ENCODE assay signal across 8 cellular contexts in the genomic region with DNA sequence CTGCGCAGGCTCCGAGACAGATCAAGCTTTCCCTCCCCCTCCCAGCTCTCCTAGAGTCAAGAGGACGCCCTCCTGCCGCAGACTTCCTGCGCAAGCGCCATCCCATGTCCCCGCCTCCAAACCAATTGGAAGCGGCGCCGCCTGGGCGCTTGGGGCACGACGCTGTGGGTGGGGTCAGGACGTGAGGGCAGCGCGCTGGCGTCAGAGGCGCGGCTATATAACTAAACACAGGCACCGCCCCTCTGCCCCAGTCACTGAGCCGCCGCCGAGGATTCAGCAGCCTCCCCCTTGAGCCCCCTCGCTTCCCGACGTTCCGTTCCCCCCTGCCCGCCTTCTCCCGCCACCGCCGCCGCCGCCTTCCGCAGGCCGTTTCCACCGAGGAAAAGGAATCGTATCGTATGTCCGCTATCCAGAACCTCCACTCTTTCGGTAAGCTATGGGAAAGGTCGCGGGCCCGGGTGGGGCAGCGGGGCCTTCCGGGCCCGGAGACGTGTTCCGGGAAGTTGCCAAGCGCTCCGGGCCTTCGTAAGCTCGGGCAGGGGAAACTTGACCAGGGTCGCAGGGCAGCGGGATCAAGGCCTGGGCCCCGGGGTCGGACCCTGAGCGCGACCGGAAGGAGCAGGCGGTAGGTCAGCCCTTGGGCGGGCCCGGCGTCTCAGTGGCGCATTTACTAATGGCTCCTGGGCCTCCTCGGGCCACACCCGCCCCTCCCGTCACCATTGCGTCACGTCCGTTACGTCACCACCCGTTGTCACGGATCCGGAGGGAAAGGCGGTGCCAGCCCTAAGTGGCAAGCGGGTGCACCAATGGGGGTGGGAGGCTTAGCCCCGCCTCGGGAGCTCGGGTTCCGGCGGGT. TPM values are rescaled to one million over a fixed set of nuclear protein-coding genes. Genes with fewer than 3 reads are reported as not detected.
DNase-seq lines count a peak whose midpoint lies in the region; ATAC-seq, FAIRE-seq and TF ChIP-seq lines count a peak whose summit lies in the region.

Gene EIF1 (plus strand): TSS at position 245 of the 856 bp plus-strand sequence. CDS start 154 bp downstream, at position 399.

- CTCF ChIA-PET in T-cell (lab: Charles Lee), result interaction anchor here (0.6 to 5.4 kb wide), 13 partner anchors 9 to 1362 kb away, joined by 3 to 60 read pairs (median 5); partner anchors contain the start of gene ODAD4 (in 1 of the 2)

- 0 to 1% (median 0%) methylated on average over 76 to 81 of the region's 81 CpGs for WGBS in adipose tissue, 3 donors
- WGBS in trophoblast cell (ENCODE audit: extremely low coverage, insufficient coverage, insufficient read length), result no CpG with 5 or more reads among the region's 81 CpGs
- 1% methylated on average over 80 of the region's 81 CpGs; no CpG with 5 or more reads in 1 of the 2 donors for WGBS in transverse colon (ENCODE audit: low coverage in 1 of 2), 2 donors

- intact Hi-C loops in transverse colon (cut with DNase I; ENCODE audit: low total_unique reads), result no loop called here

- no peaks in the 10 kb centered on the region for H3K27me3 ChIP-seq in cardiac muscle cell
- H3K27me3 ChIP-seq in trophoblast cell (ENCODE audit: insufficient read depth, low read length), result no peaks in the 10 kb centered on the region
- H3K27me3 ChIP-seq in transverse colon, result no peaks in the 10 kb centered on the region

- peak within 1 kb of the TSS; percentile 79 for H4K12ac ChIP-seq in trophoblast cell (ENCODE audit: low read depth, low read length)

- TF ChIP-seq POLR2A in GM12891 (IDR thresholded peaks at IDR 0.05; ENCODE audit: low read depth, low read length), result peak; percentile 97
- TF ChIP-seq POLR2A in transverse colon (IDR thresholded peaks at IDR 0.05), result peak; percentile 100

- H3K79me1 ChIP-seq in trophoblast cell (ENCODE audit: low read length), result peaks cover 10% of the 10 kb centered on the region

- peak; percentile 74 for ATAC-seq in HG02840 (IDR thresholded peaks at IDR 0.05; ENCODE audit: low FRiP score, unreplicated experiment)
- peak; percentile 79 to 87 (median 82) for ATAC-seq in T-cell (replicated peaks in 1 of 4)

- H4K91ac ChIP-seq in trophoblast cell (ENCODE audit: low read depth, low read length), result peak within 1 kb of the TSS; percentile 95

- TF ChIP-seq CTCF in cardiac muscle cell (IDR thresholded peaks at IDR 0.05; ENCODE audit: low read depth, low read length) (no peak), transverse colon (IDR thresholded peaks at IDR 0.05) (peak in 1 of 5 experiments; percentile 24)

- H3K36me3 Mint-ChIP-seq in T-cell, result peaks cover 33% of the 10 kb centered on the region

- H3K4me1 ChIP-seq in cardiac muscle cell (ENCODE audit: low read depth) (peaks cover 7% of the 10 kb centered on the region), trophoblast cell (ENCODE audit: control insufficient read depth in 1 of 2, insufficient read depth in 2 of 2, low read length in 2 of 2) (no peaks in the 10 kb centered on the region), transverse colon (peaks cover 17 to 33% (median 21%) of the 10 kb centered on the region in 4 donors)

- no peak for TF ChIP-seq EP300 in transverse colon (IDR thresholded peaks at IDR 0.05; ENCODE audit: low read depth)

- H3K14ac ChIP-seq in trophoblast cell (ENCODE audit: low read length), result peak within 1 kb of the TSS; percentile 95

- H3K4me3 ChIP-seq in cardiac muscle cell (peak within 1 kb of the TSS; percentile 88), trophoblast cell (ENCODE audit: low read depth, low read length) (peak within 1 kb of the TSS; percentile 95), transverse colon (peak within 1 kb of the TSS; percentile 58 to 90 (median 76))

- peaks cover 36 to 44% (median 41%) of the 10 kb centered on the region in 3 donors for H3K4me1 Mint-ChIP-seq in T-cell

- peak within 1 kb of the TSS; percentile 97 for H3K4ac ChIP-seq in trophoblast cell (ENCODE audit: low read depth, low read length)

- H2AFZ ChIP-seq in trophoblast cell (ENCODE audit: insufficient read depth, low read length, poor library complexity), result peak within 1 kb of the TSS; percentile 40

- H3K36me3 ChIP-seq in cardiac muscle cell, result peaks cover 35% of the 10 kb centered on the region
- H3K36me3 ChIP-seq in trophoblast cell (ENCODE audit: control insufficient read depth in 1 of 2, insufficient read depth in 2 of 2, low read length in 2 of 2), result peaks cover 26 to 41% of the 10 kb centered on the region in 2 experiments
- H3K36me3 ChIP-seq in transverse colon, result peaks cover 0 to 41% (median 24%) of the 10 kb centered on the region in 4 donors

- peak within 1 kb of the TSS; percentile 100 for H3K27ac ChIP-seq in adipose tissue (ENCODE audit: low read depth, low read length)
- H3K27ac ChIP-seq in cardiac muscle cell, result peak within 1 kb of the TSS; percentile 99
- peak within 1 kb of the TSS; percentile 95 for H3K27ac ChIP-seq in trophoblast cell (ENCODE audit: low read depth, low read length)
- H3K27ac ChIP-seq in transverse colon, result peak within 1 kb of the TSS; percentile 97 to 100 (median 98)

- peak within 1 kb of the TSS; percentile 71 for H2BK120ac ChIP-seq in trophoblast cell (ENCODE audit: insufficient read depth, low read length, poor library complexity)

- H2AK5ac ChIP-seq in trophoblast cell (ENCODE audit: low read length), result peak within 1 kb of the TSS; percentile 90

- H3K79me2 ChIP-seq in trophoblast cell (ENCODE audit: control insufficient read depth, insufficient read depth, low read length, poor library complexity), result peaks cover 5% of the 10 kb centered on the region

- POLR2A ChIA-PET in T-cell (lab: Charles Lee), result interaction anchor here (0.6 to 4.8 kb wide), 29 partner anchors 8 to 1806 kb away, joined by 3 to 108 read pairs (median 3); partner anchors contain the start of genes FKBP10 (in 1 of the 2), KRTAP16-1 (in 1 of the 2), ODAD4 (in 1 of the 2) and VPS25 (in 1 of the 2)

- no peaks in the 10 kb centered on the region for H3K27me3 Mint-ChIP-seq in T-cell

- H3K9me3 Mint-ChIP-seq in T-cell, result no peaks in the 10 kb centered on the region

- peak within 1 kb of the TSS; percentile 94 for H3K18ac ChIP-seq in trophoblast cell (ENCODE audit: low read length)

- peak within 1 kb of the TSS; percentile 95 for H2BK5ac ChIP-seq in trophoblast cell (ENCODE audit: low read depth, low read length, poor library complexity)

- in situ Hi-C loops in transverse colon (cut with MboI; ENCODE audit: low pct_ligation_motif_present in 1 of 4, low pct_unique_long_range_greater_than_20kb in 1 of 4, low sequenced_read_pairs in 3 of 4), result no loop called here

- peak within 1 kb of the TSS; percentile 95 to 99 for H3K27ac Mint-ChIP-seq in T-cell

- peak within 1 kb of the TSS; percentile 94 to 97 (median 95) for H3K4me3 Mint-ChIP-seq in T-cell

- peak; percentile 100 for FAIRE-seq in GM12891 (lab: Jason Lieb, UNC)

- no peak within 1 kb of the TSS for H3K23ac ChIP-seq in trophoblast cell (ENCODE audit: low read length)

- peak within 1 kb of the TSS; percentile 98 for H3K9ac ChIP-seq in trophoblast cell (ENCODE audit: low read length)

- no peak within 1 kb of the TSS for H2BK12ac ChIP-seq in trophoblast cell (ENCODE audit: low read length)

- peak within 1 kb of the TSS; percentile 87 for H3K4me2 ChIP-seq in trophoblast cell (ENCODE audit: low read length)

- no peaks in the 10 kb centered on the region for H3K9me3 ChIP-seq in cardiac muscle cell (ENCODE audit: low read depth)
- H3K9me3 ChIP-seq in trophoblast cell (ENCODE audit: insufficient read depth, low read depth, low read length), result no peaks in the 10 kb centered on the region
- no peaks in the 10 kb centered on the region for H3K9me3 ChIP-seq in transverse colon

- peak within 1 kb of the TSS; percentile 90 for H4K8ac ChIP-seq in trophoblast cell (ENCODE audit: low read depth, low read length)

- DNase-seq in GM12891 (ENCODE audit: insufficient read length, low spot score) (peak; percentile 89), NCI-H1436 treated with DMSO at 0.1 percent for 48 hours (lab: John Stamatoyannopoulos, UW) (peak; percentile 97), T-cell (peak; percentile 98 to 100 (median 99)), cardiac muscle cell (ENCODE audit: low read depth in 1 of 2, low spot score in 1 of 2) (peak; percentile 100), trophoblast cell (peak; percentile 100), transverse colon (peak; percentile 100)

TF ChIP-seq in GM12891, 5 proteins besides CTCF, POLR2A, EP300 and RAD21:
- peak; percentile 22 for TF ChIP-seq PAX5 (IDR thresholded peaks at IDR 0.05; ENCODE audit: insufficient read depth, low read length, severe bottlenecking)
- no peak for TF ChIP-seq SPI1 (IDR thresholded peaks at IDR 0.05; ENCODE audit: low read depth, low read length)
- TF ChIP-seq TAF1 (IDR thresholded peaks at IDR 0.05; ENCODE audit: low read depth, low read length), result peak; percentile 90
- TF ChIP-seq POU2F2 (IDR thresholded peaks at IDR 0.05; ENCODE audit: low read depth, low read length), result peak; percentile 81
- peak; percentile 97 for TF ChIP-seq POLR2AphosphoS5 (IDR thresholded peaks at IDR 0.05; ENCODE audit: low read depth, low read length)

RNA-seq across cellular contexts. Expression of gene EIF1, which starts in this region (rescaled TPM):
- polyA plus RNA-seq in GM12891 (2012; ENCODE audit: low read depth, missing spikeins), result 764 TPM
- total RNA-seq in T-cell, result 1,000 to 10,000 TPM in 2 of 5 donors, 100 to 1,000 TPM in 3; 962 to 2,431 (median 988) TPM
- polyA plus RNA-seq in adipose tissue, result 100 to 1,000 TPM; 426 to 985 (median 580) TPM
- total RNA-seq in cardiac muscle cell, result 153 and 285 TPM in 2 replicates
- 726 and 784 TPM in 2 replicates for polyA plus RNA-seq in cardiac muscle cell
- polyA plus RNA-seq in trophoblast cell (2013), result 905 and 911 TPM in 2 replicates
- 100 to 1,000 TPM in 3 of 4 donors, 10 to 100 TPM in 1; 93.3 to 520 (median 241) TPM for total RNA-seq in transverse colon

Comparison
In these comparisons a context has a peak if more than half of its experiments do, and no peak if none do; other contexts are left out.
1. Peak in every context shown above with its lines: DNase-seq, ATAC-seq, H3K4me3 ChIP-seq and H3K27ac ChIP-seq.